Comparison of ENCODE assay signal across 8 cellular contexts in the genomic region with DNA sequence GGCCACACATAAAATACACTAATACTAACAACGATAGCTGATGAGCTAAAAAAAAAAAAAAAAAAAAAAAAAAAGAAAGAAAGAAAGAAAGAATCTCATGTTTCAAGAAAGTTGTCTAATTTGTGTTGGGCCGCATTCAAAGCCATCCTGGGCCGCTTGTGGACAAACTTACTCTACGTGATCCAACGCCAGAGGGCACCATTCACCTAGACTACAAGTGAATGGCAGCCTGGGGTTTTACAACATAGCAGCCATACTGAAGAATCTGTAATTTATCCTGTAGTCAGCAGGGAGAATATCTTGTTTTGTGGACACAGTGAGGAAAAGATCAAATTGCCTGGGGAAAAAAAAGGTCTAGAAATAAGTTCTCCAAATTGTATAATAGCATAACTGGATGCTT. TPM values are rescaled to one million over a fixed set of nuclear protein-coding genes. Genes with fewer than 3 reads are reported as not detected.
DNase-seq lines count a peak whose midpoint lies in the region; ATAC-seq lines count a peak whose summit lies in the region.

No MANE protein-coding gene starts in this region.

- DNase-seq in NCI-H82 (lab: John Stamatoyannopoulos, UW): peak; percentile 77
- no peak for DNase-seq in NCI-H82 treated with DMSO at 0.1 percent for 48 hours (lab: John Stamatoyannopoulos, UW; ENCODE audit: unreplicated experiment)
- peak; percentile 56 for DNase-seq in HT1080 (ENCODE audit: low read depth)
- DNase-seq in SK-MEL-5 (ENCODE audit: low read depth, low spot score): peak; percentile 79
- DNase-seq in astrocyte of the hippocampus (ENCODE audit: low read depth, low spot score): peak; percentile 73
- peak; percentile 64 for DNase-seq in inferior parietal cortex (ENCODE audit: extremely low spot score)
- DNase-seq in stimulated activated CD4-positive, alpha-beta T cell treated with anti-CD3 and anti-CD28 coated beads, Interleukin-4, amount 100 ng/mL, for 1 hour: peak; percentile 29
- DNase-seq in effector memory CD8-positive, alpha-beta T cell: no peak

- no peaks in the 10 kb centered on the region for H3K4me1 Mint-ChIP-seq in effector memory CD8-positive, alpha-beta T cell (ENCODE audit: low read depth in 2 of 2)

- peaks cover 16 to 19% of the 10 kb centered on the region in 2 donors for H3K27me3 Mint-ChIP-seq in effector memory CD8-positive, alpha-beta T cell

- in situ Hi-C loops in SK-MEL-5 (cut with HindIII; ENCODE audit: low pct_unique_long_range_greater_than_20kb, low sequenced_read_pairs): no loop called here

- peaks cover 0 to 2% of the 10 kb centered on the region in 2 donors for H3K9me3 Mint-ChIP-seq in effector memory CD8-positive, alpha-beta T cell

- no peak overlapping the region for H3K4me3 Mint-ChIP-seq in effector memory CD8-positive, alpha-beta T cell

- H3K27ac Mint-ChIP-seq in effector memory CD8-positive, alpha-beta T cell: no peak overlapping the region

- ATAC-seq in effector memory CD8-positive, alpha-beta T cell (replicated peaks): no peak

- no peaks in the 10 kb centered on the region for H3K36me3 Mint-ChIP-seq in effector memory CD8-positive, alpha-beta T cell (ENCODE audit: insufficient read depth)

RNA-seq across cellular contexts. Expression of a gene that starts 47.0 kb away (rescaled TPM):
- total RNA-seq in HT1080 (2014; rRNA removed; shearing (Covaris generic)): 1.5 TPM in 2 replicates
- 3.6 and 4.3 TPM in 2 replicates for polyA plus RNA-seq in HT1080 (2015; cell fraction: cytosol; rRNA removed)
- polyA plus RNA-seq in HT1080 (2015; cell fraction: nucleus; rRNA removed): 9.3 and 10.5 TPM in 2 replicates
- 0.98 and 1.3 TPM in 2 replicates for total RNA-seq in SK-MEL-5 (2014; rRNA removed; shearing (Covaris generic))
- 1.1 and 2.7 TPM in 2 replicates for polyA plus RNA-seq in SK-MEL-5 (2015; cell fraction: cytosol; rRNA removed)
- polyA plus RNA-seq in SK-MEL-5 (2015; cell fraction: nucleus; rRNA removed): 1.5 and 2.4 TPM in 2 replicates

Comparison
In these comparisons a context has a peak if more than half of its experiments do, and no peak if none do; other contexts are left out.
1. DNase-seq: peak in NCI-H82 (single experiment), HT1080 (single experiment), SK-MEL-5 (single experiment), astrocyte of the hippocampus (single experiment), inferior parietal cortex (single experiment) and stimulated activated CD4-positive, alpha-beta T cell treated with anti-CD3 and anti-CD28 coated beads, Interleukin-4, amount 100 ng/mL, for 1 hour (single experiment); none in NCI-H82 treated with DMSO at 0.1 percent for 48 hours (single experiment) and effector memory CD8-positive, alpha-beta T cell (0 of 3).